Comparison of ENCODE assay signal across 1 cellular context in the genomic region with DNA sequence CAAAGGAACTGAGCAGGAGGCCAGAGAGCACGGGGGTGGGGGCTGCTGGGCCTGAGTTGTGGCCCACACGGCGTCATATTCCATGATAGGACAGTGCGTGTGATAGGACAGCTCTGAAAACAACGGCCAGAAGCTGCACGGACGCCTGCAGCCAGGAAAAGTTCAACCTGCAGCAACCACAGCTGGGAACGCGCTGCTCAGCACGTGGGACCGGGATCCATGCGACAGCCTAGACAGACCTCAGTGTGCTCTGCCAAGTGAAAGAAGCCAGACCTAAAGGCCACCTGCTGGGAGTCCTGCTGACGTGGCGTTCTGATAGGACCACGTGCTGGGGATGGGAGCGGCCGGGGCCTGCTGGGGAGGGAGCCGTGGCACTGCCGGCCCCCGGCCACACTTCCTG.
A peak's percentile ranks its signal among the peaks of the same experiment; 100 is the strongest.
TF ChIP-seq lines count a peak whose summit lies in the region.

No MANE protein-coding gene starts in this region.

TF ChIP-seq in HepG2, 621 proteins besides CTCF, POLR2A, EP300 and RAD21:
- peak; percentile 5 to 14; a peak in 1 of 4 replicates for TF ChIP-seq MAFK (conservative IDR thresholded peaks at IDR 0.05 in 1 of 2, IDR thresholded peaks at IDR 0.05 in 1 of 2; ENCODE audit: low read length in 2 of 2)
- TF ChIP-seq, protein P1, sequence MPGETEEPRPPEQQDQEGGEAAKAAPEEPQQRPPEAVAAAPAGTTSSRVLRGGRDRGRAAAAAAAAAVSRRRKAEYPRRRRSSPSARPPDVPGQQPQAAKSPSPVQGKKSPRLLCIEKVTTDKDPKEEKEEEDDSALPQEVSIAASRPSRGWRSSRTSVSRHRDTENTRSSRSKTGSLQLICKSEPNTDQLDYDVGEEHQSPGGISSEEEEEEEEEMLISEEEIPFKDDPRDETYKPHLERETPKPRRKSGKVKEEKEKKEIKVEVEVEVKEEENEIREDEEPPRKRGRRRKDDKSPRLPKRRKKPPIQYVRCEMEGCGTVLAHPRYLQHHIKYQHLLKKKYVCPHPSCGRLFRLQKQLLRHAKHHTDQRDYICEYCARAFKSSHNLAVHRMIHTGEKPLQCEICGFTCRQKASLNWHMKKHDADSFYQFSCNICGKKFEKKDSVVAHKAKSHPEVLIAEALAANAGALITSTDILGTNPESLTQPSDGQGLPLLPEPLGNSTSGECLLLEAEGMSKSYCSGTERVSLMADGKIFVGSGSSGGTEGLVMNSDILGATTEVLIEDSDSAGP (CRISPR knock-in tag; IDR thresholded peaks at IDR 0.05; ENCODE audit: borderline replicate concordance) = no peak
